Comparison of ENCODE assay signal across 11 cellular contexts in genomic region chr6:259901-260508, GRCh38. TPM values are rescaled to one million over a fixed set of nuclear protein-coding genes. Genes with fewer than 3 reads are reported as not detected.
DNase-seq lines count a peak whose midpoint lies in the region; ATAC-seq and TF ChIP-seq lines count a peak whose summit lies in the region.
"Had no signal": no experiment of that assay in that cellular context is flagged by ENCODE, and none has a peak within 500 bp of the region (broad histone marks: within the 10 kb centered on the region; RNA-seq: fewer than 3 reads in every experiment).

No MANE protein-coding gene starts in this region.

- no peaks in the 10 kb centered on the region for H3K9me3 Mint-ChIP-seq in activated naive CD4-positive, alpha-beta T cell treated with anti-CD3 and anti-CD28 coated beads, Interleukin-2, amount 50 U/mL, for 72 hours
- H3K9me3 Mint-ChIP-seq in activated naive CD4-positive, alpha-beta T cell treated with anti-CD3 and anti-CD28 coated beads for 36 hours = no peaks in the 10 kb centered on the region
- H3K9me3 Mint-ChIP-seq in CD14-positive monocyte (peaks cover 0 to 2% (median 0%) of the 10 kb centered on the region in 7 donors), osteocyte (ENCODE audit: unreplicated experiment) (peaks cover 15% of the 10 kb centered on the region)

- H3K4me1 Mint-ChIP-seq in activated naive CD4-positive, alpha-beta T cell treated with anti-CD3 and anti-CD28 coated beads for 36 hours (ENCODE audit: low read depth) = peaks cover 40% of the 10 kb centered on the region
- H3K4me1 Mint-ChIP-seq in CD14-positive monocyte (peaks cover 36% of the 10 kb centered on the region), osteocyte (ENCODE audit: unreplicated experiment) (no peaks in the 10 kb centered on the region)

- intact Hi-C loops in activated naive CD4-positive, alpha-beta T cell treated with anti-CD3 and anti-CD28 coated beads for 36 hours (cut with micrococcal nuclease) = no loop called here
- intact Hi-C loops in CD14-positive monocyte (cut with micrococcal nuclease) = loop anchor here (5.0 kb wide), 2 partner anchors 32 to 38 kb away; partner anchors contain the start of gene DUSP22 (in 1 of the 2)

- no peaks in the 10 kb centered on the region for H3K36me3 Mint-ChIP-seq in activated naive CD4-positive, alpha-beta T cell treated with anti-CD3 and anti-CD28 coated beads, Interleukin-2, amount 50 U/mL, for 72 hours
- no peaks in the 10 kb centered on the region for H3K36me3 Mint-ChIP-seq in activated naive CD4-positive, alpha-beta T cell treated with anti-CD3 and anti-CD28 coated beads for 36 hours (ENCODE audit: low read depth)
- no peaks in the 10 kb centered on the region for H3K36me3 Mint-ChIP-seq in CD14-positive monocyte
- H3K36me3 Mint-ChIP-seq in osteocyte (ENCODE audit: unreplicated experiment) = no peaks in the 10 kb centered on the region

- no peak for TF ChIP-seq CTCF in CD14-positive monocyte (IDR thresholded peaks at IDR 0.05)
- TF ChIP-seq CTCF in osteocyte (IDR thresholded peaks at IDR 0.05) = no peak

- H3K36me3 ChIP-seq in KOPT-K1 (ENCODE audit: insufficient read depth, low read length) = no peaks in the 10 kb centered on the region

- no peaks in the 10 kb centered on the region for H3K9me3 ChIP-seq in KOPT-K1 (ENCODE audit: insufficient read depth, low read length, poor library complexity, severe bottlenecking)

- CTCF ChIA-PET in activated naive CD4-positive, alpha-beta T cell treated with anti-CD3 and anti-CD28 coated beads for 36 hours (lab: Charles Lee) = no interaction called here

- no peak overlapping the region for H3K27ac Mint-ChIP-seq in activated naive CD4-positive, alpha-beta T cell treated with anti-CD3 and anti-CD28 coated beads, Interleukin-2, amount 50 U/mL, for 72 hours
- no peak overlapping the region for H3K27ac Mint-ChIP-seq in activated naive CD4-positive, alpha-beta T cell treated with anti-CD3 and anti-CD28 coated beads for 36 hours
- peak overlapping the region in 1 of 7 donors; percentile 44 for H3K27ac Mint-ChIP-seq in CD14-positive monocyte
- no peak overlapping the region for H3K27ac Mint-ChIP-seq in osteocyte (ENCODE audit: unreplicated experiment)

- H3K4me3 Mint-ChIP-seq in activated naive CD4-positive, alpha-beta T cell treated with anti-CD3 and anti-CD28 coated beads for 36 hours = no peak overlapping the region
- H3K4me3 Mint-ChIP-seq in CD14-positive monocyte (no peak overlapping the region), osteocyte (ENCODE audit: unreplicated experiment) (no peak overlapping the region)

- peak overlapping the region; percentile 3 for H3K27ac ChIP-seq in KOPT-K1 (ENCODE audit: low read depth, low read length, poor library complexity, severe bottlenecking)
- H3K27ac ChIP-seq: GM23248 had no signal

- H3K27me3 Mint-ChIP-seq in activated naive CD4-positive, alpha-beta T cell treated with anti-CD3 and anti-CD28 coated beads for 36 hours (ENCODE audit: low read depth) = no peaks in the 10 kb centered on the region
- H3K27me3 Mint-ChIP-seq in CD14-positive monocyte (ENCODE audit: low read depth in 3 of 3) (peaks cover 3 to 4% (median 3%) of the 10 kb centered on the region in 3 donors), osteocyte (ENCODE audit: unreplicated experiment) (peaks cover 5% of the 10 kb centered on the region)

- ATAC-seq in activated naive CD4-positive, alpha-beta T cell treated with anti-CD3 and anti-CD28 coated beads, Interleukin-2, amount 50 U/mL, for 72 hours = peak; percentile 5 to 53
- ATAC-seq in HG02642 (IDR thresholded peaks at IDR 0.05; ENCODE audit: poor library complexity, unreplicated experiment) = peak; percentile 55

- DNase-seq in activated naive CD4-positive, alpha-beta T cell treated with anti-CD3 and anti-CD28 coated beads, Interleukin-2, amount 50 U/mL, for 72 hours (ENCODE audit: low spot score in 2 of 2) = no peak
- DNase-seq in activated naive CD4-positive, alpha-beta T cell treated with anti-CD3 and anti-CD28 coated beads for 36 hours = no peak
- DNase-seq in CD14-positive monocyte (ENCODE audit: low spot score) (no peak), globus pallidus (ENCODE audit: low spot score) (no peak), osteocyte (ENCODE audit: extremely low spot score, unreplicated experiment) (no peak), NCI-H345 (lab: John Stamatoyannopoulos, UW) (no peak)
- DNase-seq: activated naive CD4-positive, alpha-beta T cell; GM23248; NCI-H1694 treated with DMSO at 0.1 percent for 48 hours had no signal

RNA-seq across cellular contexts. Expression of gene DUSP22, which starts 32.3 kb away (rescaled TPM):
- 10 to 100 TPM; 22.2 to 33.3 TPM for total RNA-seq in activated naive CD4-positive, alpha-beta T cell treated with anti-CD3 and anti-CD28 coated beads, Interleukin-2, amount 50 U/mL, for 72 hours
- 10 to 100 TPM; 44.6 to 46.9 TPM for total RNA-seq in activated naive CD4-positive, alpha-beta T cell treated with anti-CD3 and anti-CD28 coated beads for 36 hours
- 100 to 1,000 TPM; 107 to 117 TPM for polyA plus RNA-seq in CD14-positive monocyte
- 27.4 and 29.7 TPM in 2 replicates for total RNA-seq in osteocyte
